ENCODE assay signal across 1 cellular context in the genomic region with DNA sequence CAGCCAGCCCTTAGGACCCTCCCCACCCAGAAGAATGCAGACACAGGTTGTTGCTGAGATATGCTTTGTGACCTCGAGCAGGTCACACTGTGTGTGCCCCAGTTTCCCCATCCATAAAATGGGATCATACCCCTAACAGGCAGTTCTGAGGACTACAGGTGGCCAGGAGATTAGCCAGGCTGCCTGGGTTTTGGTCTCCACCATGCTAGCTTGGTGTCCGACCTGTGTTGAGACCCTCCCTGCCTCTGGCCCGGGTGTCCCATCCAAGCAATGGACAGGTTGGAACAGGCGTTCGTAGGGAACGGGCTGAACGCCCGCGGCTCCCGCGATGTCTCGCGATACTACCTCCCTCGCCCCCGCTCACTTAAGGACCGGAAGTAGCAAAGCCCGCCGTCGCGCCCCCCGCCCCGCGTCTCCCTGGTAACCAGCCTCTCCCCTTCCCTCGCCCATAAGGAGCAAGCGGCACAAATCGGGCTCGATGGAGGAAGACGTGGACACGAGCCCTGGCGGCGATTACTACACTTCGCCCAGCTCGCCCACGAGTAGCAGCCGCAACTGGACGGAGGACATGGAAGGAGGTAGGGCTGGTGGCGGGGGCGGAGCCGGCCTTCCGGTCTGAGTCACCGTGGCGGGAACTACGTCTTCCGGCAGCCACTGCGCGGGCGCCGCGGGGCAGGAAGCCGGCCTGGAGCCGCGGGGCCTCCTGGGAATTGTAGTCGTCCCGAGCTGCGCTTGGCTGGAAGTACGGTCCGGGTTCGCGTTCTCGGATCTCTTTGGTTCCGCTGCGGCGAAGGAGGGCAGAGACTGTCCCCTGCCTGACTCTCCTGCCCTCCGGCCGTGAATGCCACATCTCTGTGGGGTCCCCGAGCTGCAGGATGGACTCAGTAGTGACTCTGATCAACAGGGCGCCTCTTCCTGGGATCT.
TF ChIP-seq lines count a peak whose summit lies in the region.

No MANE protein-coding gene starts in this region.

TF ChIP-seq in GM23338, 12 proteins besides CTCF, POLR2A, EP300 and RAD21:
- TF ChIP-seq POLR2AphosphoS5 (IDR thresholded peaks at IDR 0.05; ENCODE audit: low read depth) (peak; percentile 83), ZNF331 (CRISPR knock-in tag; IDR thresholded peaks at IDR 0.05; ENCODE audit: low read depth) (no peak), CREB1 (CRISPR knock-in tag; IDR thresholded peaks at IDR 0.05; ENCODE audit: low read depth) (peak; percentile 62), JUNB (IDR thresholded peaks at IDR 0.05; ENCODE audit: unreplicated experiment) (no peak), EZH2 (IDR thresholded peaks at IDR 0.05; ENCODE audit: low read depth, unreplicated experiment) (no peak)
- TF ChIP-seq, protein P1, sequence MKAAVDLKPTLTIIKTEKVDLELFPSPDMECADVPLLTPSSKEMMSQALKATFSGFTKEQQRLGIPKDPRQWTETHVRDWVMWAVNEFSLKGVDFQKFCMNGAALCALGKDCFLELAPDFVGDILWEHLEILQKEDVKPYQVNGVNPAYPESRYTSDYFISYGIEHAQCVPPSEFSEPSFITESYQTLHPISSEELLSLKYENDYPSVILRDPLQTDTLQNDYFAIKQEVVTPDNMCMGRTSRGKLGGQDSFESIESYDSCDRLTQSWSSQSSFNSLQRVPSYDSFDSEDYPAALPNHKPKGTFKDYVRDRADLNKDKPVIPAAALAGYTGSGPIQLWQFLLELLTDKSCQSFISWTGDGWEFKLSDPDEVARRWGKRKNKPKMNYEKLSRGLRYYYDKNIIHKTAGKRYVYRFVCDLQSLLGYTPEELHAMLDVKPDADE (IDR thresholded peaks at IDR 0.05) = peak; percentile 98
